ENCODE assay signal across 3 cellular contexts in genomic region chr12:22032732-22033131, GRCh38.
A peak's percentile ranks its signal among the peaks of the same experiment; 100 is the strongest.
TF ChIP-seq lines count a peak whose summit lies in the region.

No MANE protein-coding gene starts in this region.

TF ChIP-seq in HEK293, 187 proteins besides CTCF, POLR2A, EP300 and RAD21:
- TF ChIP-seq ZNF366 (tag by site-specific recombination; conservative IDR thresholded peaks at IDR 0.05): peak; percentile 90
- TF ChIP-seq ZNF354C (tag by site-specific recombination; IDR thresholded peaks at IDR 0.05; ENCODE audit: borderline replicate concordance, low read depth): no peak
- peak; percentile 91 for TF ChIP-seq PRDM1 (tag by site-specific recombination; IDR thresholded peaks at IDR 0.05)
- no peak for TF ChIP-seq PRDM2 (tag by site-specific recombination; IDR thresholded peaks at IDR 0.05; ENCODE audit: borderline replicate concordance)

TF ChIP-seq in WTC11, 78 proteins besides CTCF, POLR2A, EP300 and RAD21:
- 0 out of 2 replicates have a peak, but pooled peaks have one; percentile 49 for TF ChIP-seq ZNF512 (CRISPR knock-in tag; IDR thresholded peaks at IDR 0.05; ENCODE audit: borderline replicate concordance)
- TF ChIP-seq EMX1 (CRISPR knock-in tag; IDR thresholded peaks at IDR 0.05): no peak
- no peak for TF ChIP-seq OVOL2 (CRISPR knock-in tag; IDR thresholded peaks at IDR 0.05; ENCODE audit: borderline replicate concordance)

TF ChIP-seq in K562, 482 proteins besides CTCF, POLR2A, EP300 and RAD21:
- no peak for TF ChIP-seq ZNF561 (CRISPR knock-in tag; conservative IDR thresholded peaks at IDR 0.05)
- TF ChIP-seq ILK (tag; IDR thresholded peaks at IDR 0.05; ENCODE audit: borderline replicate concordance, low read depth): no peak
- TF ChIP-seq USF2 (CRISPR knock-in tag; IDR thresholded peaks at IDR 0.05): no peak
- peak; percentile 81 for TF ChIP-seq ZNF512 (tag; IDR thresholded peaks at IDR 0.05)
- TF ChIP-seq HBP1 (CRISPR knock-in tag; IDR thresholded peaks at IDR 0.05): no peak
- TF ChIP-seq ZBTB43 (CRISPR knock-in tag; IDR thresholded peaks at IDR 0.05): no peak
- no peak for TF ChIP-seq E2F6 (IDR thresholded peaks at IDR 0.05; ENCODE audit: borderline replicate concordance in 1 of 2, extremely low read depth in 1 of 2, insufficient read depth in 1 of 2, insufficient read length in 1 of 2, low read depth in 1 of 2, low read length in 1 of 2, poor library complexity in 1 of 2, severe bottlenecking in 1 of 2)
